20 cellular contexts compared by ENCODE assay signal in genomic region chr18:62157843-62158242, GRCh38.
"Had no signal": no experiment of that assay in that cellular context is flagged by ENCODE, and none has a peak within 500 bp of the region (broad histone marks: within the 10 kb centered on the region; RNA-seq: fewer than 3 reads in every experiment).

No MANE protein-coding gene starts in this region.

- H3K27me3 ChIP-seq: colonic mucosa, esophagus muscularis mucosa, foreskin keratinocyte, ovary, right lobe of liver, testis, tibial artery had no signal

- ATAC-seq: foreskin keratinocyte; left colon; left ventricle myocardium superior; lower lobe of right lung; natural killer cell; right lobe of liver; stimulated activated naive B cell treated with anti-CD40 and anti-IgM and Interleukin-4, amounts not matched to agents 10 μg/mL and 1 μg/mL and 100 μg/mL, for 72 hours had no signal

- H3K4me3 ChIP-seq: colonic mucosa, esophagus muscularis mucosa, lower lobe of right lung, ovary, right lobe of liver, testis, tibial artery had no signal

- H3K27ac ChIP-seq: colonic mucosa, esophagus muscularis mucosa, foreskin keratinocyte, lower lobe of right lung, ovary, right lobe of liver, testis, tibial artery had no signal

- DNase-seq: colonic mucosa; effector memory CD4-positive, alpha-beta T cell; foreskin keratinocyte; immature natural killer cell; islet precursor cell; kidney glomerular epithelial cell; left colon; left ventricle myocardium superior; lower lobe of right lung; natural killer cell; occipital lobe; ovary; right lobe of liver; small intestine; stimulated activated CD4-positive, alpha-beta T cell treated with anti-CD3 and anti-CD28 coated beads, Interleukin-15, amount 100 ng/mL, for 24 hours; stimulated activated CD4-positive, alpha-beta T cell treated with anti-CD3 and anti-CD28 coated beads, Interleukin-2, amount 100 ng/mL, for 48 hours; stimulated activated naive B cell treated with anti-CD40 and anti-IgM and Interleukin-4, amounts not matched to agents 10 μg/mL and 1 μg/mL and 100 μg/mL, for 72 hours; testis; tibial artery had no signal
